In the genomic region with DNA sequence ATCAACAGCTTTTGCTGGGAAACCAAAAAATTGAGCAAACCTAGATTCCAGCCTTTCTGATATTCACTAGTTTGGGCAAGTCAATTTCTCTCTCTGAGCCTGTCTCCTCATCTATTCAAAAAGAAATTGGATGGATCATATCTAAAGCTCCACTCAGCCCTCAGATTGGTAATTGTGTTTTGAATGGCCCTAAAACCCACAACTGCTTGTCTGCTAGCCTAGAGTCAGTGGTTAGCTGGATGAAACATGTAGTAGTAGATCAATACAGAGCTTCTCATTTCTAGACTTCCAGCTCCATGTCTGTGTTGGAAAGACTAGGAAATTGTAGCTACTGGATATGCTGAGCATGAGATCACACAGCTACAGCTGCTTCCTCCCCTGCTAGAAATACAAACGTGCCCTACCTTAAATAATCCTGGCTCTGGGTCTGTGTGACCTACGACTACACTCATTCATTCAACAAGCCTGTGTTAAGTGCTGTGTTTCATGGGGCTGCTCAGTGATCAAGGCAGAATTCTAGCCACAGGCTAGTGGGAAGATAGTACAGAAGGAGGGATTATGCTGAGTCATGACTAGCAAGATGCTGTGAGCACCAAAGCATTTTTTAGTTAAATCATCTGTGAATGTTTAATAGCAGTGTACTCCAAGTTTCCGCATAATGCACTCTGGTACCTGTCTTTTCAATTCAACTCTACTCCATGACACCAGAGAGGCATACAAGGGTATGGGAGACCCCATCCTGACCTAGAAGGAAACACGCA, we compare ENCODE assay signal across 1 cellular context.
A peak's percentile ranks its signal among the peaks of the same experiment; 100 is the strongest.
TF ChIP-seq lines count a peak whose summit lies in the region.

No MANE protein-coding gene starts in this region.

TF ChIP-seq in IMR-90, 13 proteins besides CTCF, POLR2A, EP300 and RAD21 (continued from another document):
- TF ChIP-seq, protein P1, sequence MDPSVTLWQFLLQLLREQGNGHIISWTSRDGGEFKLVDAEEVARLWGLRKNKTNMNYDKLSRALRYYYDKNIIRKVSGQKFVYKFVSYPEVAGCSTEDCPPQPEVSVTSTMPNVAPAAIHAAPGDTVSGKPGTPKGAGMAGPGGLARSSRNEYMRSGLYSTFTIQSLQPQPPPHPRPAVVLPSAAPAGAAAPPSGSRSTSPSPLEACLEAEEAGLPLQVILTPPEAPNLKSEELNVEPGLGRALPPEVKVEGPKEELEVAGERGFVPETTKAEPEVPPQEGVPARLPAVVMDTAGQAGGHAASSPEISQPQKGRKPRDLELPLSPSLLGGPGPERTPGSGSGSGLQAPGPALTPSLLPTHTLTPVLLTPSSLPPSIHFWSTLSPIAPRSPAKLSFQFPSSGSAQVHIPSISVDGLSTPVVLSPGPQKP (IDR thresholded peaks at IDR 0.05; ENCODE audit: borderline replicate concordance, low read depth, low read length) = no peak
- no peak for TF ChIP-seq FOS (IDR thresholded peaks at IDR 0.05; ENCODE audit: low read depth, low read length)
- TF ChIP-seq SMC3 (IDR thresholded peaks at IDR 0.05; ENCODE audit: low read depth, low read length) = no peak
- no peak for TF ChIP-seq RFX5 (IDR thresholded peaks at IDR 0.05; ENCODE audit: low read depth, low read length)
- peak; percentile 91 for TF ChIP-seq NFE2L2 (IDR thresholded peaks at IDR 0.05; ENCODE audit: low read depth, low read length)
- TF ChIP-seq MAFK (IDR thresholded peaks at IDR 0.05; ENCODE audit: low read depth, low read length) = peak; percentile 87
- TF ChIP-seq, protein P2, sequence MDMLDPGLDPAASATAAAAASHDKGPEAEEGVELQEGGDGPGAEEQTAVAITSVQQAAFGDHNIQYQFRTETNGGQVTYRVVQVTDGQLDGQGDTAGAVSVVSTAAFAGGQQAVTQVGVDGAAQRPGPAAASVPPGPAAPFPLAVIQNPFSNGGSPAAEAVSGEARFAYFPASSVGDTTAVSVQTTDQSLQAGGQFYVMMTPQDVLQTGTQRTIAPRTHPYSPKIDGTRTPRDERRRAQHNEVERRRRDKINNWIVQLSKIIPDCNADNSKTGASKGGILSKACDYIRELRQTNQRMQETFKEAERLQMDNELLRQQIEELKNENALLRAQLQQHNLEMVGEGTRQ (IDR thresholded peaks at IDR 0.05; ENCODE audit: low read depth, low read length) = no peak
- no peak for TF ChIP-seq RCOR1 (IDR thresholded peaks at IDR 0.05; ENCODE audit: insufficient replicate concordance, low read length)
